In genomic region chr17:11997972-11998233, GRCh38 we compare ENCODE assay signal across 1 cellular context.
A peak's percentile ranks its signal among the peaks of the same experiment; 100 is the strongest.
TF ChIP-seq lines count a peak whose summit lies in the region.

No MANE protein-coding gene starts in this region.

TF ChIP-seq in HEK293, 187 proteins besides CTCF, POLR2A, EP300 and RAD21 (continued from another document):
- TF ChIP-seq, protein P1, sequence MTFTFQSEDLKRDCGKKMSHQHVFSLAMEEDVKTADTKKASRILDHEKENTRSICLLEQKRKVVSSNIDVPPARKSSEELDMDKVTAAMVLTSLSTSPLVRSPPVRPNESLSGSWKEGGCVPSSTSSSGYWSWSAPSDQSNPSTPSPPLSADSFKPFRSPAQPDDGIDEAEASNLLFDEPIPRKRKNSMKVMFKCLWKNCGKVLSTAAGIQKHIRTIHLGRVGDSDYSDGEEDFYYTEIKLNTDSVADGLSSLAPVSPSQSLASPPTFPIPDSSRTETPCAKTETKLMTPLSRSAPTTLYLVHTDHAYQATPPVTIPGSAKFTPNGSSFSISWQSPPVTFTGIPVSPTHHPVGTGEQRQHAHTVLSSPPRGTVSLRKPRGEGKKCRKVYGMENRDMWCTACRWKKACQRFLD (tag by site-specific recombination; IDR thresholded peaks at IDR 0.05) = no peak
- TF ChIP-seq, protein P2, sequence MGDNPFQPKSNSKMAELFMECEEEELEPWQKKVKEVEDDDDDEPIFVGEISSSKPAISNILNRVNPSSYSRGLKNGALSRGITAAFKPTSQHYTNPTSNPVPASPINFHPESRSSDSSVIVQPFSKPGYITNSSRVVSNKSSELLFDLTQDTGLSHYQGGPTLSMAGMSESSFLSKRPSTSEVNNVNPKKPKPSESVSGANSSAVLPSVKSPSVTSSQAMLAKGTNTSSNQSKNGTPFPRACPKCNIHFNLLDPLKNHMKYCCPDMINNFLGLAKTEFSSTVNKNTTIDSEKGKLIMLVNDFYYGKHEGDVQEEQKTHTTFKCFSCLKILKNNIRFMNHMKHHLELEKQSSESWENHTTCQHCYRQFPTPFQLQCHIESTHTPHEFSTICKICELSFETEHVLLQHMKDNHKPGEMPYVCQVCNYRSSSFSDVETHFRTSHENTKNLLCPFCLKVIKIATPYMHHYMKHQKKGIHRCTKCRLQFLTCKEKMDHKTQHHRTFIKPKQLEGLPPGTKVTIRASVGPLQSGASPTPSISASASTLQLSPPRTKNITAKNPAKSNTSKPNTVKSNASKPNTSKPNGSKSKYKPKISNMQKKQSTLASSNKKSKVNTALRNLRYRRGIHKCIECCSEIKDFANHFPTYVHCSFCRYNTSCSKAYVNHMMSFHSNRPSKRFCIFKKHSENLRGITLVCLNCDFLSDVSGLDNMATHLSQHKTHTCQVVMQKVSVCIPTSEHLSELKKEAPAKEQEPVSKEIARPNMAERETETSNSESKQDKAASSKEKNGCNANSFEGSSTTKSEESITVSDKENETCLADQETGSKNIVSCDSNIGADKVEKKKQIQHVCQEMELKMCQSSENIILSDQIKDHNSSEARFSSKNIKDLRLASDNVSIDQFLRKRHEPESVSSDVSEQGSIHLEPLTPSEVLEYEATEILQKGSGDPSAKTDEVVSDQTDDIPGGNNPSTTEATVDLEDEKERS (tag by site-specific recombination; IDR thresholded peaks at IDR 0.05) = peak; percentile 3; the same call in 1 of the 2 replicates
- TF ChIP-seq ZFP37 (tag by site-specific recombination; IDR thresholded peaks at IDR 0.05) (no peak), ZNF2 (tag by site-specific recombination; IDR thresholded peaks at IDR 0.05) (0 out of 2 replicates have a peak, but pooled peaks have one; percentile 47), ZNF623 (tag by site-specific recombination; IDR thresholded peaks at IDR 0.05) (no peak), ZNF692 (tag by site-specific recombination; IDR thresholded peaks at IDR 0.05) (0 out of 2 replicates have a peak, but pooled peaks have one; percentile 6), IKZF3 (tag by site-specific recombination; IDR thresholded peaks at IDR 0.05) (no peak), ZNF335 (tag by site-specific recombination; conservative IDR thresholded peaks at IDR 0.05) (peak; percentile 65), ZNF792 (tag by site-specific recombination; IDR thresholded peaks at IDR 0.05) (0 out of 2 replicates have a peak, but pooled peaks have one; percentile 1), ZNF843 (tag by site-specific recombination; IDR thresholded peaks at IDR 0.05) (0 out of 2 replicates have a peak, but pooled peaks have one; percentile 3), PRDM4 (tag by site-specific recombination; IDR thresholded peaks at IDR 0.05) (peak; percentile 43; the same call in 1 of the 2 replicates)
- TF ChIP-seq, protein P3, sequence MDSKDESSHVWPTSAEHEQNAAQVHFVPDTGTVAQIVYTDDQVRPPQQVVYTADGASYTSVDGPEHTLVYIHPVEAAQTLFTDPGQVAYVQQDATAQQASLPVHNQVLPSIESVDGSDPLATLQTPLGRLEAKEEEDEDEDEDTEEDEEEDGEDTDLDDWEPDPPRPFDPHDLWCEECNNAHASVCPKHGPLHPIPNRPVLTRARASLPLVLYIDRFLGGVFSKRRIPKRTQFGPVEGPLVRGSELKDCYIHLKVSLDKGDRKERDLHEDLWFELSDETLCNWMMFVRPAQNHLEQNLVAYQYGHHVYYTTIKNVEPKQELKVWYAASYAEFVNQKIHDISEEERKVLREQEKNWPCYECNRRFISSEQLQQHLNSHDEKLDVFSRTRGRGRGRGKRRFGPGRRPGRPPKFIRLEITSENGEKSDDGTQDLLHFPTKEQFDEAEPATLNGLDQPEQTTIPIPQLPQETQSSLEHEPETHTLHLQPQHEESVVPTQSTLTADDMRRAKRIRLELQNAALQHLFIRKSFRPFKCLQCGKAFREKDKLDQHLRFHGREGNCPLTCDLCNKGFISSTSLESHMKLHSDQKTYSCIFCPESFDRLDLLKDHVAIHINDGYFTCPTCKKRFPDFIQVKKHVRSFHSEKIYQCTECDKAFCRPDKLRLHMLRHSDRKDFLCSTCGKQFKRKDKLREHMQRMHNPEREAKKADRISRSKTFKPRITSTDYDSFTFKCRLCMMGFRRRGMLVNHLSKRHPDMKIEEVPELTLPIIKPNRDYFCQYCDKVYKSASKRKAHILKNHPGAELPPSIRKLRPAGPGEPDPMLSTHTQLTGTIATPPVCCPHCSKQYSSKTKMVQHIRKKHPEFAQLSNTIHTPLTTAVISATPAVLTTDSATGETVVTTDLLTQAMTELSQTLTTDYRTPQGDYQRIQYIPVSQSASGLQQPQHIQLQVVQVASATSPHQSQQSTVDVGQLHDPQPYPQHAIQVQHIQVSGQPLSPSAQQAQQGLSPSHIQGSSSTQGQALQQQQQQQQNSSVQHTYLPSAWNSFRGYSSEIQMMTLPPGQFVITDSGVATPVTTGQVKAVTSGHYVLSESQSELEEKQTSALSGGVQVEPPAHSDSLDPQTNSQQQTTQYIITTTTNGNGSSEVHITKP (tag by site-specific recombination; IDR thresholded peaks at IDR 0.05) = peak; percentile 64; the same call in 1 of the 2 replicates
- TF ChIP-seq, protein P4, sequence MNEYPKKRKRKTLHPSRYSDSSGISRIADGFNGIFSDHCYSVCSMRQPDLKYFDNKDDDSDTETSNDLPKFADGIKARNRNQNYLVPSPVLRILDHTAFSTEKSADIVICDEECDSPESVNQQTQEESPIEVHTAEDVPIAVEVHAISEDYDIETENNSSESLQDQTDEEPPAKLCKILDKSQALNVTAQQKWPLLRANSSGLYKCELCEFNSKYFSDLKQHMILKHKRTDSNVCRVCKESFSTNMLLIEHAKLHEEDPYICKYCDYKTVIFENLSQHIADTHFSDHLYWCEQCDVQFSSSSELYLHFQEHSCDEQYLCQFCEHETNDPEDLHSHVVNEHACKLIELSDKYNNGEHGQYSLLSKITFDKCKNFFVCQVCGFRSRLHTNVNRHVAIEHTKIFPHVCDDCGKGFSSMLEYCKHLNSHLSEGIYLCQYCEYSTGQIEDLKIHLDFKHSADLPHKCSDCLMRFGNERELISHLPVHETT (tag by site-specific recombination; IDR thresholded peaks at IDR 0.05) = peak; percentile 3; the same call in 1 of the 2 replicates
- TF ChIP-seq, protein P5, sequence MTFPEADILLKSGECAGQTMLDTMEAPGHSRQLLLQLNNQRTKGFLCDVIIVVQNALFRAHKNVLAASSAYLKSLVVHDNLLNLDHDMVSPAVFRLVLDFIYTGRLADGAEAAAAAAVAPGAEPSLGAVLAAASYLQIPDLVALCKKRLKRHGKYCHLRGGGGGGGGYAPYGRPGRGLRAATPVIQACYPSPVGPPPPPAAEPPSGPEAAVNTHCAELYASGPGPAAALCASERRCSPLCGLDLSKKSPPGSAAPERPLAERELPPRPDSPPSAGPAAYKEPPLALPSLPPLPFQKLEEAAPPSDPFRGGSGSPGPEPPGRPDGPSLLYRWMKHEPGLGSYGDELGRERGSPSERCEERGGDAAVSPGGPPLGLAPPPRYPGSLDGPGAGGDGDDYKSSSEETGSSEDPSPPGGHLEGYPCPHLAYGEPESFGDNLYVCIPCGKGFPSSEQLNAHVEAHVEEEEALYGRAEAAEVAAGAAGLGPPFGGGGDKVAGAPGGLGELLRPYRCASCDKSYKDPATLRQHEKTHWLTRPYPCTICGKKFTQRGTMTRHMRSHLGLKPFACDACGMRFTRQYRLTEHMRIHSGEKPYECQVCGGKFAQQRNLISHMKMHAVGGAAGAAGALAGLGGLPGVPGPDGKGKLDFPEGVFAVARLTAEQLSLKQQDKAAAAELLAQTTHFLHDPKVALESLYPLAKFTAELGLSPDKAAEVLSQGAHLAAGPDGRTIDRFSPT (tag by site-specific recombination; IDR thresholded peaks at IDR 0.05) = no peak
